27 cellular contexts compared by ENCODE assay signal in the genomic region with DNA sequence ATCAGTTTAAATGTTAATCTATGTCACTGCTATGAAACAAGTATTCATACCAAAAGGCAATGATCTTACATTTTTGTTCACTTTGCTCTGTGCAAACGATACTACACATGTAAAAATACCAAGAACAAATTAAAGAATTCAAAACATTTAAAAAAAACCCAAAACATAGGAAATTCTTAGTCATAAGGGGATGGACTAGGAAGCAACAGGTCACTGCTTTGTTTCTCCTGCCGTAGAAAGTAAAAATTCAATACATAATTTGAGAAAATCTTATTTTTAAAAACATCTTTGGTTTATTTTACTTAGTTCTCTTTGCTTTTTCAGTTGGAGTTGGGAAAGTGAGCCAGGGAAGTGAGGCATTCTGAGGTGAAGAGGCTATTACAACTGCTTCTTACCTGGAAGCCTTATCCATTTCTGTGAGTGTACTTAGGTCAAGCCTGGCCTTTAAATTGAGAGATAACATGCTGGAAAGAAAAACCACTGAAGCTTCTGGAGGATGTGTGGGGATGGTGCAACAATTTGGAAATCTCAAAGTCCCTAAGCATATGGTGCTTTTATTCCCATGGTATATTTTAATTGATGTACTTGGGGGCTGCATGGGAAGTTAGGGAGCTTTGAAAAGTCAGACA.
"Had no signal": no experiment of that assay in that cellular context is flagged by ENCODE, and none has a peak within 500 bp of the region (broad histone marks: within the 10 kb centered on the region; RNA-seq: fewer than 3 reads in every experiment).

No MANE protein-coding gene starts in this region.

- H3K36me3 ChIP-seq: colonic mucosa, prostate gland, uterus had no signal

- ATAC-seq: activated T-cell treated with anti-CD3 and anti-CD28 coated beads, Interleukin-2, amount 50 U/mL, for 4 hours; esophagus mucosa; left ventricle myocardium superior; mucosa of descending colon; right cardiac atrium had no signal

- H3K27me3 ChIP-seq: cardiac muscle cell, colonic mucosa, suprapubic skin, transverse colon, uterus had no signal

- H3K4me1 ChIP-seq: colonic mucosa, prostate gland, suprapubic skin, transverse colon, uterus had no signal

- H3K27ac ChIP-seq: cardiac muscle cell, colonic mucosa, prostate gland, suprapubic skin, transverse colon, uterus, VCaP had no signal

- H3K9me3 ChIP-seq: colonic mucosa, mucosa of descending colon, prostate gland, suprapubic skin, transverse colon, uterus had no signal

- H3K27me3 Mint-ChIP-seq: activated naive CD4-positive, alpha-beta T cell treated with anti-CD3 and anti-CD28 coated beads, Interleukin-2, amount 10 ng/mL, durations not matched to agents 7 days and 5 days had no signal

- H3K4me3 Mint-ChIP-seq: activated naive CD4-positive, alpha-beta T cell treated with anti-CD3 and anti-CD28 coated beads, Interleukin-2, amount 10 ng/mL, durations not matched to agents 7 days and 5 days; activated T-cell treated with anti-CD3 and anti-CD28 coated beads, Interleukin-2, amount 50 U/mL, for 4 hours; memory B cell; naive B cell; neural crest cell; stimulated activated naive CD8-positive, alpha-beta T cell treated with anti-CD3 and anti-CD28 coated beads, Interleukin-15, Interleukin-2, amounts not matched to agents 100 ng/mL and 50 ng/mL, for 24 hours had no signal

- H3K4me3 ChIP-seq: cardiac muscle cell, colonic mucosa, mucosa of descending colon, prostate gland, suprapubic skin, transverse colon, uterus had no signal

- H3K27ac Mint-ChIP-seq: activated naive CD4-positive, alpha-beta T cell treated with anti-CD3 and anti-CD28 coated beads, Interleukin-2, amount 10 ng/mL, durations not matched to agents 7 days and 5 days; memory B cell; naive B cell; stimulated activated naive CD8-positive, alpha-beta T cell treated with anti-CD3 and anti-CD28 coated beads, Interleukin-15, Interleukin-2, amounts not matched to agents 100 ng/mL and 50 ng/mL, for 24 hours had no signal

- H3K36me3 Mint-ChIP-seq: activated naive CD4-positive, alpha-beta T cell treated with anti-CD3 and anti-CD28 coated beads, Interleukin-2, amount 10 ng/mL, durations not matched to agents 7 days and 5 days; memory B cell; naive B cell had no signal

- H3K9me3 Mint-ChIP-seq: activated naive CD4-positive, alpha-beta T cell treated with anti-CD3 and anti-CD28 coated beads, Interleukin-2, amount 10 ng/mL, durations not matched to agents 7 days and 5 days; activated T-cell treated with anti-CD3 and anti-CD28 coated beads, Interleukin-2, amount 50 U/mL, for 4 hours; memory B cell; naive B cell; neural crest cell; stimulated activated naive CD8-positive, alpha-beta T cell treated with anti-CD3 and anti-CD28 coated beads, Interleukin-15, Interleukin-2, amounts not matched to agents 100 ng/mL and 50 ng/mL, for 24 hours had no signal

- H3K4me1 Mint-ChIP-seq: activated naive CD4-positive, alpha-beta T cell treated with anti-CD3 and anti-CD28 coated beads, Interleukin-2, amount 10 ng/mL, durations not matched to agents 7 days and 5 days; memory B cell; naive B cell had no signal

- DNase-seq: activated CD4-positive, alpha-beta T cell treated with anti-CD3 and anti-CD28 coated beads, Interleukin-2, amount 50 U/mL, for 1 hour; activated CD4-positive, CD25-positive, alpha-beta regulatory T cell treated with anti-CD3 and anti-CD28 coated beads, Interleukin-2, amount 50 U/mL, for 72 hours; activated CD8-positive, alpha-beta memory T cell treated with anti-CD3 and anti-CD28 coated beads, Interleukin-2, amount 50 U/mL, for 4 hours; activated effector memory CD4-positive, alpha-beta T cell treated with Interleukin-2 at 50 U/mL for 16 hours; activated naive CD4-positive, alpha-beta T cell treated with anti-CD3 and anti-CD28 coated beads, Interleukin-2, amount 10 ng/mL, durations not matched to agents 7 days and 5 days; activated T-cell treated with anti-CD3 and anti-CD28 coated beads, Interleukin-2, amount 50 U/mL, for 4 hours; colonic mucosa; foreskin melanocyte; head of caudate nucleus; kidney glomerular epithelial cell; left ventricle myocardium superior; mucosa of descending colon; naive B cell; right cardiac atrium; stimulated activated CD4-positive, alpha-beta T cell treated with anti-CD3 and anti-CD28 coated beads, Interleukin-2, amount 100 ng/mL, for 24 hours; SW 1271; T-helper 2 cell; transverse colon; uterus had no signal
